18 cellular contexts compared by ENCODE assay signal in the genomic region with DNA sequence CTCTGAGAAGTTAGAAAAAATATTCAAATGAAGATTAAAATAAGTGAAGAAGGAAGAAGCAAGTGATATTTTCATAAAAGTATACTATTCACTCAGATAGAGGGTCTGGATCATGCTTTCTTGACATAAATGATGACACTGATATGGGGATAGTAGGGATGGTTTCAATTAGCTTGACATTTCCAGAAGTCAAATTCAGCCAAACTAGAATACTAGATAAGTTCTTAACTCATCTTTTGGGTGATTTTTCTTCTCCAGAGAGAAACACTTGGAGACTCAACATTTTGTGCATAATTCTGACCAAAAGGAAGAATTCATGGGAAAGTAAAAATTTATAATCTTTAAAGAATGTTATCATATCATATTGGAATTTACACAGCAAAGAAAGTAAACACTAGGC.
DNase-seq lines count a peak whose midpoint lies in the region; ATAC-seq, FAIRE-seq and TF ChIP-seq lines count a peak whose summit lies in the region.
"Had no signal": no experiment of that assay in that cellular context is flagged by ENCODE, and none has a peak within 500 bp of the region (broad histone marks: within the 10 kb centered on the region; RNA-seq: fewer than 3 reads in every experiment).

No MANE protein-coding gene starts in this region.

- FAIRE-seq in astrocyte (lab: Jason Lieb, UNC) (no peak), GM19239 (lab: Jason Lieb, UNC) (no peak)

- intact Hi-C loops in PC-3 (cut with micrococcal nuclease) (no loop called here), right cardiac atrium (cut with DNase I) (no loop called here)

- H3K4me3 ChIP-seq in AG04449 (ENCODE audit: low read depth, low read length) (no peak overlapping the region), PC-3 (ENCODE audit: low read length) (no peak overlapping the region), astrocyte (ENCODE audit: insufficient read depth, low read depth, low read length) (no peak overlapping the region), right cardiac atrium (ENCODE audit: low read length) (no peak overlapping the region)
- no peak overlapping the region for H3K4me3 ChIP-seq in CD8-positive, alpha-beta memory T cell (ENCODE audit: low read length)

- H3F3A ChIP-seq in PC-3 (ENCODE audit: low read length, unreplicated experiment), result no peaks in the 10 kb centered on the region

- POLR2A ChIA-PET in AG04449 (lab: Yijun Ruan, JAX), result no interaction called here
- POLR2A ChIA-PET in PC-3 (lab: Charles Lee; ENCODE audit: unreplicated experiment), result no interaction called here
- POLR2A ChIA-PET in CD8-positive, alpha-beta memory T cell (lab: Charles Lee), result no interaction called here

- no TSS peak for BruUV-seq in PC-3 (replicated peaks; lab: Mats Ljungman, UMichigan)

- no peaks in the 10 kb centered on the region for H3K27me3 Mint-ChIP-seq in astrocyte (ENCODE audit: low read depth, unreplicated experiment)
- H3K27me3 Mint-ChIP-seq in CD8-positive, alpha-beta memory T cell, result no peaks in the 10 kb centered on the region
- H3K27me3 Mint-ChIP-seq: CD4-positive, alpha-beta memory T cell; IgD-negative memory B cell had no signal

- no peak overlapping the region for H3K4me3 Mint-ChIP-seq in astrocyte (ENCODE audit: unreplicated experiment)
- no peak overlapping the region for H3K4me3 Mint-ChIP-seq in CD8-positive, alpha-beta memory T cell
- H3K4me3 Mint-ChIP-seq: CD4-positive, alpha-beta memory T cell; H9; IgD-negative memory B cell had no signal

- no peaks in the 10 kb centered on the region for H3K79me2 ChIP-seq in PC-3 (ENCODE audit: low read length)
- H3K79me2 ChIP-seq in astrocyte (ENCODE audit: insufficient read depth, low read length), result no peaks in the 10 kb centered on the region

- H3K9me3 ChIP-seq in PC-3 (ENCODE audit: low read length), result no peaks in the 10 kb centered on the region
- H3K9me3 ChIP-seq in astrocyte (ENCODE audit: insufficient read depth, low read depth, low read length), result no peaks in the 10 kb centered on the region
- no peaks in the 10 kb centered on the region for H3K9me3 ChIP-seq in CD8-positive, alpha-beta memory T cell (ENCODE audit: low read length)
- no peaks in the 10 kb centered on the region for H3K9me3 ChIP-seq in right cardiac atrium (ENCODE audit: control insufficient read depth, low read length)
- H3K9me3 ChIP-seq: BE2C had no signal

- H3K9ac ChIP-seq in PC-3 (ENCODE audit: low read length), result no peak overlapping the region
- no peak overlapping the region for H3K9ac ChIP-seq in astrocyte (ENCODE audit: low read length)

- H2AFZ ChIP-seq in PC-3 (ENCODE audit: low read length) (no peak overlapping the region), astrocyte (ENCODE audit: low read depth, low read length) (no peak overlapping the region)

- DNase-seq in AG04449 (ENCODE audit: low read depth, low spot score), result peak; percentile 23
- peak; percentile 21 for DNase-seq in GM03348 (ENCODE audit: low spot score)
- no peak for DNase-seq in PC-3
- DNase-seq in astrocyte (ENCODE audit: low read depth), result peak; percentile 2
- DNase-seq in CD8-positive, alpha-beta memory T cell, result no peak
- no peak for DNase-seq in GM19239 (ENCODE audit: insufficient read length, low spot score)
- no peak for DNase-seq in right cardiac atrium
- DNase-seq: 8988T; ACHN; BE2C; CD4-positive, alpha-beta memory T cell; COR-L47; GOT3; H9; KG1 had no signal

- H3K27me3 ChIP-seq in PC-3 (ENCODE audit: low read length) (no peaks in the 10 kb centered on the region), astrocyte (ENCODE audit: insufficient read depth, low read length) (no peaks in the 10 kb centered on the region), right cardiac atrium (ENCODE audit: control insufficient read depth, insufficient read depth) (no peaks in the 10 kb centered on the region)
- H3K27me3 ChIP-seq in CD8-positive, alpha-beta memory T cell (ENCODE audit: insufficient read depth, low read length, poor library complexity, severe bottlenecking), result no peaks in the 10 kb centered on the region
- H3K27me3 ChIP-seq: BE2C had no signal

- no peaks in the 10 kb centered on the region for H3K9me3 Mint-ChIP-seq in astrocyte (ENCODE audit: unreplicated experiment)
- H3K9me3 Mint-ChIP-seq in CD8-positive, alpha-beta memory T cell, result no peaks in the 10 kb centered on the region
- H3K9me3 Mint-ChIP-seq: H9, IgD-negative memory B cell had no signal

- no peak overlapping the region for H3K27ac Mint-ChIP-seq in astrocyte (ENCODE audit: unreplicated experiment)
- no peak overlapping the region for H3K27ac Mint-ChIP-seq in CD8-positive, alpha-beta memory T cell
- H3K27ac Mint-ChIP-seq: CD4-positive, alpha-beta memory T cell; H9; IgD-negative memory B cell had no signal

- no peak for TF ChIP-seq CTCF in AG04449 (IDR thresholded peaks at IDR 0.05; ENCODE audit: insufficient read depth, low read length, missing control alignments)
- no peak for TF ChIP-seq CTCF in PC-3 (conservative IDR thresholded peaks at IDR 0.05; ENCODE audit: low read depth, low read length)
- no peak for TF ChIP-seq CTCF in astrocyte (IDR thresholded peaks at IDR 0.05; ENCODE audit: insufficient read depth, low read depth, low read length)

- H3K4me2 ChIP-seq in PC-3 (ENCODE audit: low read length), result no peak overlapping the region
- no peak overlapping the region for H3K4me2 ChIP-seq in astrocyte (ENCODE audit: low read length)

- H3K9me2 ChIP-seq in PC-3 (replicated peaks; ENCODE audit: low read length), result no peaks in the 10 kb centered on the region

- no peaks in the 10 kb centered on the region for H3K4me1 Mint-ChIP-seq in astrocyte (ENCODE audit: low read depth, unreplicated experiment)
- peaks cover 0 to 2% (median 0%) of the 10 kb centered on the region in 3 donors for H3K4me1 Mint-ChIP-seq in CD8-positive, alpha-beta memory T cell
- H3K4me1 Mint-ChIP-seq: CD4-positive, alpha-beta memory T cell had no signal

- no peaks in the 10 kb centered on the region for H3K36me3 Mint-ChIP-seq in astrocyte (ENCODE audit: low read depth, unreplicated experiment)
- peaks cover 2 to 17% (median 13%) of the 10 kb centered on the region in 3 donors for H3K36me3 Mint-ChIP-seq in CD8-positive, alpha-beta memory T cell

- H3K27ac ChIP-seq in PC-3 (ENCODE audit: low read length) (no peak overlapping the region), astrocyte (ENCODE audit: low read depth, low read length) (no peak overlapping the region), right cardiac atrium (ENCODE audit: low read length) (no peak overlapping the region)
- H3K27ac ChIP-seq in CD8-positive, alpha-beta memory T cell (ENCODE audit: low read depth, low read length), result no peak overlapping the region
- H3K27ac ChIP-seq: C4-2B had no signal

- no peaks in the 10 kb centered on the region for H3K36me3 ChIP-seq in PC-3 (ENCODE audit: low read depth, low read length)
- H3K36me3 ChIP-seq in astrocyte (ENCODE audit: insufficient read depth, low read length), result no peaks in the 10 kb centered on the region
- H3K36me3 ChIP-seq in CD8-positive, alpha-beta memory T cell (ENCODE audit: insufficient read depth, low read length), result no peaks in the 10 kb centered on the region
- H3K36me3 ChIP-seq: BE2C had no signal

- CTCF ChIA-PET in AG04449 (lab: Yijun Ruan, JAX), result no interaction called here
- CTCF ChIA-PET in PC-3 (lab: Charles Lee), result no interaction called here
- CTCF ChIA-PET in CD8-positive, alpha-beta memory T cell (lab: Charles Lee), result no interaction called here

- ATAC-seq in PC-3, result 0 out of 2 replicates have a peak, but pooled peaks have one; percentile 16
- ATAC-seq in right cardiac atrium, result no peak
- no peak for ATAC-seq in GM18907 (IDR thresholded peaks at IDR 0.05; ENCODE audit: unreplicated experiment)

- H3K4me1 ChIP-seq in PC-3 (ENCODE audit: insufficient read depth, low read length) (0 out of 2 replicates have a peak, but pooled peaks cover 4% of the 10 kb centered on the region), astrocyte (ENCODE audit: insufficient read depth, low read length) (no peaks in the 10 kb centered on the region), right cardiac atrium (ENCODE audit: control insufficient read depth, insufficient read depth, low read length) (no peaks in the 10 kb centered on the region)
- no peaks in the 10 kb centered on the region for H3K4me1 ChIP-seq in CD8-positive, alpha-beta memory T cell (ENCODE audit: insufficient read depth, low read length)

- no peaks in the 10 kb centered on the region for H4K20me1 ChIP-seq in PC-3 (ENCODE audit: low read length)
- H4K20me1 ChIP-seq in astrocyte (ENCODE audit: insufficient read depth, low read length), result no peaks in the 10 kb centered on the region

Comparison
In these comparisons a context has a peak if more than half of its experiments do, and no peak if none do; other contexts are left out.
1. DNase-seq: peak in AG04449 (single experiment), GM03348 (single experiment) and astrocyte (single experiment); none in PC-3 (single experiment), CD8-positive, alpha-beta memory T cell (0 of 5), GM19239 (single experiment) and right cardiac atrium (0 of 3).